1 cellular context compared by ENCODE assay signal in the genomic region with DNA sequence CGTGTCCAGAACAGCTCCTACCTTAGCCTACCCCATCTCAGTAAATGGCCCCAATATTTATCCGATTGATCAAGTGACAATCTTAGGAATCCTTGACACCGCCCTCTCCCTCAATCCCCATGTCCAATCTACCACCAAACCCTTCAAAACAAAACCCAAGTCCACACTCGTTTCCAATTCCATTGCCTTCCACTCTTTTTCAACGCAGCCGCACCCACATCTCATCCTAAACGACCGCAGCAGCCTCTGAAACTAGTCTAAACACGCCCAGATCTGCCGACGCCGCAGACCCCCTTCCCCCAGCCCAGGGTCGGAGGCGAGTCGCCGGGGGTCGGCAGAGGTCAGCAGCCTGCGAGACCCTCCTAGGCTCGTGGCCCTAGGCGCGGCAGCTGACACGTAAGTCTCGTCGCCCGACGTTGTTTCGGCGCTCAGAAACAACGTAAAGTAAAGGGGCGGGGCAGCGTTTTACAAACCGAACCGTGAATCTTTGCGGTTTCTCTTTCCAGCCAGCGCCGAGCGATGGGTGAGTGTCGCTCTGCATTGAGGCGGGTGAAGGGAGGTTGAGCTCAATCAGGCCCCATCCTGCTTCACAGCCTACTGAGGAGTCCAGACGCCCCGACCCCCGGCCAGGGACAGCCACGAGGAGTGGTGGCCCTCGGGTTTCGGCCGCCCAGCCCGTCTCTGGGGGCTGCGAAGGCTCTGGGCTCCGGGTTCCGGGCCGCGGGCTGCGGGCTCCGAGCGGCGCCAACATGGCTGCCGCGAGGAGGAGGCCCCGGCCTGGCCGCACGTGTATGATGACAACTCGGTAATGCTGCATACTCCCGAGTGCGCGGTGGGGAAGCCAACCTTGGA.
TF ChIP-seq lines count a peak whose summit lies in the region.

A gene (plus strand): TSS at position 463 of the 852 bp plus-strand sequence. CDS start 57 bp downstream, at position 520.

TF ChIP-seq in HepG2, 621 proteins besides CTCF, POLR2A, EP300 and RAD21 (continued from another document and continues in another):
- TF ChIP-seq ZNF557 (CRISPR knock-in tag; IDR thresholded peaks at IDR 0.05) (peak; percentile 93), ZNF782 (CRISPR knock-in tag; IDR thresholded peaks at IDR 0.05; ENCODE audit: borderline replicate concordance) (peak; percentile 78; the same call in 1 of the 2 replicates), ZFAT (CRISPR knock-in tag; conservative IDR thresholded peaks at IDR 0.05) (no peak; the same call in 1 of the 2 replicates), TSC22D2 (CRISPR knock-in tag; IDR thresholded peaks at IDR 0.05; ENCODE audit: borderline replicate concordance) (no peak), TBP (CRISPR knock-in tag; IDR thresholded peaks at IDR 0.05) (peak; percentile 64; the same call in 1 of the 2 replicates), ZNF652 (CRISPR knock-in tag; IDR thresholded peaks at IDR 0.05; ENCODE audit: borderline replicate concordance, low read depth) (peak; percentile 16; the same call in 1 of the 2 replicates), EZH2 (conservative IDR thresholded peaks at IDR 0.05; ENCODE audit: low read depth, low read length) (no peak), THAP11 (CRISPR knock-in tag; IDR thresholded peaks at IDR 0.05) (peak; percentile 93), ELF3 (CRISPR knock-in tag; IDR thresholded peaks at IDR 0.05) (peak; percentile 54; the same call in 1 of the 2 replicates), HMGA1 (CRISPR knock-in tag; conservative IDR thresholded peaks at IDR 0.05) (no peak), ZMYM2 (CRISPR knock-in tag; IDR thresholded peaks at IDR 0.05) (no peak), ZNF138 (CRISPR knock-in tag; IDR thresholded peaks at IDR 0.05; ENCODE audit: low read depth) (peak; percentile 63; the same call in 1 of the 2 replicates), HOXA5 (CRISPR knock-in tag; IDR thresholded peaks at IDR 0.05) (peak; percentile 68; the same call in 1 of the 2 replicates), ATF7-NPFF (CRISPR knock-in tag; IDR thresholded peaks at IDR 0.05; ENCODE audit: low read depth) (no peak), ZNF850 (CRISPR knock-in tag; conservative IDR thresholded peaks at IDR 0.05) (peak; percentile 76), ZNF12 (CRISPR knock-in tag; IDR thresholded peaks at IDR 0.05) (no peak), MTF1 (CRISPR knock-in tag; IDR thresholded peaks at IDR 0.05) (no peak), ZNF484 (CRISPR knock-in tag; IDR thresholded peaks at IDR 0.05; ENCODE audit: borderline replicate concordance, low read depth) (no peak), SKI (IDR thresholded peaks at IDR 0.05; ENCODE audit: partially characterized antibody) (peak; percentile 74), ZNF331 (CRISPR knock-in tag; IDR thresholded peaks at IDR 0.05) (peak; percentile 77), JUNB (CRISPR knock-in tag; IDR thresholded peaks at IDR 0.05; ENCODE audit: borderline replicate concordance) (no peak), NFATC3 (CRISPR knock-in tag; IDR thresholded peaks at IDR 0.05) (no peak; the same call in 1 of the 2 replicates), MLLT10 (CRISPR knock-in tag; IDR thresholded peaks at IDR 0.05) (no peak), TMF1 (CRISPR knock-in tag; IDR thresholded peaks at IDR 0.05; ENCODE audit: low read depth) (peak; percentile 44; the same call in 1 of the 2 replicates), CEBPB (IDR thresholded peaks at IDR 0.05; ENCODE audit: borderline replicate concordance, low read depth, low read length) (no peak), U2AF1 (optimal IDR thresholded peaks at IDR 0.05; ENCODE audit: low read depth, low read length) (no peak), ZNF274 (CRISPR knock-in tag; IDR thresholded peaks at IDR 0.05) (peak; percentile 81), MED13 (CRISPR knock-in tag; IDR thresholded peaks at IDR 0.05) (peak; percentile 84), MAFG (CRISPR knock-in tag; IDR thresholded peaks at IDR 0.05) (no peak), NFYB (CRISPR knock-in tag; IDR thresholded peaks at IDR 0.05) (peak; percentile 27; the same call in 1 of the 2 replicates), RFXAP (CRISPR knock-in tag; IDR thresholded peaks at IDR 0.05; ENCODE audit: borderline replicate concordance) (peak; percentile 80; the same call in 1 of the 2 replicates), WIZ (CRISPR knock-in tag; IDR thresholded peaks at IDR 0.05) (no peak; the same call in 1 of the 2 replicates), ZNF235 (CRISPR knock-in tag; IDR thresholded peaks at IDR 0.05; ENCODE audit: borderline replicate concordance) (no peak), DNMT3B (CRISPR knock-in tag; conservative IDR thresholded peaks at IDR 0.05) (peak; percentile 92; the same call in 1 of the 2 replicates), ATAD3A (CRISPR knock-in tag; IDR thresholded peaks at IDR 0.05) (no peak), REPIN1 (CRISPR knock-in tag; IDR thresholded peaks at IDR 0.05; ENCODE audit: borderline replicate concordance, low read depth) (no peak; the same call in none of the 2 replicates), ZNF335 (CRISPR knock-in tag; IDR thresholded peaks at IDR 0.05) (peak; percentile 79), ZNF121 (CRISPR knock-in tag; IDR thresholded peaks at IDR 0.05) (no peak), ZMYM3 (CRISPR knock-in tag; IDR thresholded peaks at IDR 0.05) (peak; percentile 22; the same call in 1 of the 2 replicates), ATF1 (CRISPR knock-in tag; IDR thresholded peaks at IDR 0.05) (peak; percentile 99), POGZ (CRISPR knock-in tag; IDR thresholded peaks at IDR 0.05) (peak; percentile 79), ZNF136 (CRISPR knock-in tag; IDR thresholded peaks at IDR 0.05; ENCODE audit: low read depth) (0 out of 2 replicates have a peak, but pooled peaks have one; percentile 35), EEA1 (CRISPR knock-in tag; IDR thresholded peaks at IDR 0.05; ENCODE audit: borderline replicate concordance) (no peak), ZNF747 (CRISPR knock-in tag; IDR thresholded peaks at IDR 0.05; ENCODE audit: borderline replicate concordance) (peak; percentile 93; the same call in 1 of the 2 replicates)
- TF ChIP-seq, protein P1, sequence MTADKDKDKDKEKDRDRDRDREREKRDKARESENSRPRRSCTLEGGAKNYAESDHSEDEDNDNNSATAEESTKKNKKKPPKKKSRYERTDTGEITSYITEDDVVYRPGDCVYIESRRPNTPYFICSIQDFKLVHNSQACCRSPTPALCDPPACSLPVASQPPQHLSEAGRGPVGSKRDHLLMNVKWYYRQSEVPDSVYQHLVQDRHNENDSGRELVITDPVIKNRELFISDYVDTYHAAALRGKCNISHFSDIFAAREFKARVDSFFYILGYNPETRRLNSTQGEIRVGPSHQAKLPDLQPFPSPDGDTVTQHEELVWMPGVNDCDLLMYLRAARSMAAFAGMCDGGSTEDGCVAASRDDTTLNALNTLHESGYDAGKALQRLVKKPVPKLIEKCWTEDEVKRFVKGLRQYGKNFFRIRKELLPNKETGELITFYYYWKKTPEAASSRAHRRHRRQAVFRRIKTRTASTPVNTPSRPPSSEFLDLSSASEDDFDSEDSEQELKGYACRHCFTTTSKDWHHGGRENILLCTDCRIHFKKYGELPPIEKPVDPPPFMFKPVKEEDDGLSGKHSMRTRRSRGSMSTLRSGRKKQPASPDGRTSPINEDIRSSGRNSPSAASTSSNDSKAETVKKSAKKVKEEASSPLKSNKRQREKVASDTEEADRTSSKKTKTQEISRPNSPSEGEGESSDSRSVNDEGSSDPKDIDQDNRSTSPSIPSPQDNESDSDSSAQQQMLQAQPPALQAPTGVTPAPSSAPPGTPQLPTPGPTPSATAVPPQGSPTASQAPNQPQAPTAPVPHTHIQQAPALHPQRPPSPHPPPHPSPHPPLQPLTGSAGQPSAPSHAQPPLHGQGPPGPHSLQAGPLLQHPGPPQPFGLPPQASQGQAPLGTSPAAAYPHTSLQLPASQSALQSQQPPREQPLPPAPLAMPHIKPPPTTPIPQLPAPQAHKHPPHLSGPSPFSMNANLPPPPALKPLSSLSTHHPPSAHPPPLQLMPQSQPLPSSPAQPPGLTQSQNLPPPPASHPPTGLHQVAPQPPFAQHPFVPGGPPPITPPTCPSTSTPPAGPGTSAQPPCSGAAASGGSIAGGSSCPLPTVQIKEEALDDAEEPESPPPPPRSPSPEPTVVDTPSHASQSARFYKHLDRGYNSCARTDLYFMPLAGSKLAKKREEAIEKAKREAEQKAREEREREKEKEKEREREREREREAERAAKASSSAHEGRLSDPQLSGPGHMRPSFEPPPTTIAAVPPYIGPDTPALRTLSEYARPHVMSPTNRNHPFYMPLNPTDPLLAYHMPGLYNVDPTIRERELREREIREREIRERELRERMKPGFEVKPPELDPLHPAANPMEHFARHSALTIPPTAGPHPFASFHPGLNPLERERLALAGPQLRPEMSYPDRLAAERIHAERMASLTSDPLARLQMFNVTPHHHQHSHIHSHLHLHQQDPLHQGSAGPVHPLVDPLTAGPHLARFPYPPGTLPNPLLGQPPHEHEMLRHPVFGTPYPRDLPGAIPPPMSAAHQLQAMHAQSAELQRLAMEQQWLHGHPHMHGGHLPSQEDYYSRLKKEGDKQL (CRISPR knock-in tag; IDR thresholded peaks at IDR 0.05; ENCODE audit: low read depth): no peak
- TF ChIP-seq, protein P2, sequence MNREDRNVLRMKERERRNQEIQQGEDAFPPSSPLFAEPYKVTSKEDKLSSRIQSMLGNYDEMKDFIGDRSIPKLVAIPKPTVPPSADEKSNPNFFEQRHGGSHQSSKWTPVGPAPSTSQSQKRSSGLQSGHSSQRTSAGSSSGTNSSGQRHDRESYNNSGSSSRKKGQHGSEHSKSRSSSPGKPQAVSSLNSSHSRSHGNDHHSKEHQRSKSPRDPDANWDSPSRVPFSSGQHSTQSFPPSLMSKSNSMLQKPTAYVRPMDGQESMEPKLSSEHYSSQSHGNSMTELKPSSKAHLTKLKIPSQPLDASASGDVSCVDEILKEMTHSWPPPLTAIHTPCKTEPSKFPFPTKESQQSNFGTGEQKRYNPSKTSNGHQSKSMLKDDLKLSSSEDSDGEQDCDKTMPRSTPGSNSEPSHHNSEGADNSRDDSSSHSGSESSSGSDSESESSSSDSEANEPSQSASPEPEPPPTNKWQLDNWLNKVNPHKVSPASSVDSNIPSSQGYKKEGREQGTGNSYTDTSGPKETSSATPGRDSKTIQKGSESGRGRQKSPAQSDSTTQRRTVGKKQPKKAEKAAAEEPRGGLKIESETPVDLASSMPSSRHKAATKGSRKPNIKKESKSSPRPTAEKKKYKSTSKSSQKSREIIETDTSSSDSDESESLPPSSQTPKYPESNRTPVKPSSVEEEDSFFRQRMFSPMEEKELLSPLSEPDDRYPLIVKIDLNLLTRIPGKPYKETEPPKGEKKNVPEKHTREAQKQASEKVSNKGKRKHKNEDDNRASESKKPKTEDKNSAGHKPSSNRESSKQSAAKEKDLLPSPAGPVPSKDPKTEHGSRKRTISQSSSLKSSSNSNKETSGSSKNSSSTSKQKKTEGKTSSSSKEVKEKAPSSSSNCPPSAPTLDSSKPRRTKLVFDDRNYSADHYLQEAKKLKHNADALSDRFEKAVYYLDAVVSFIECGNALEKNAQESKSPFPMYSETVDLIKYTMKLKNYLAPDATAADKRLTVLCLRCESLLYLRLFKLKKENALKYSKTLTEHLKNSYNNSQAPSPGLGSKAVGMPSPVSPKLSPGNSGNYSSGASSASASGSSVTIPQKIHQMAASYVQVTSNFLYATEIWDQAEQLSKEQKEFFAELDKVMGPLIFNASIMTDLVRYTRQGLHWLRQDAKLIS (CRISPR knock-in tag; IDR thresholded peaks at IDR 0.05): no peak
- TF ChIP-seq, protein P3, sequence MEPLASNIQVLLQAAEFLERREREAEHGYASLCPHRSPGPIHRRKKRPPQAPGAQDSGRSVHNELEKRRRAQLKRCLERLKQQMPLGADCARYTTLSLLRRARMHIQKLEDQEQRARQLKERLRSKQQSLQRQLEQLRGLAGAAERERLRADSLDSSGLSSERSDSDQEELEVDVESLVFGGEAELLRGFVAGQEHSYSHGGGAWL (CRISPR knock-in tag; IDR thresholded peaks at IDR 0.05): peak; percentile 93
- TF ChIP-seq, protein P4, sequence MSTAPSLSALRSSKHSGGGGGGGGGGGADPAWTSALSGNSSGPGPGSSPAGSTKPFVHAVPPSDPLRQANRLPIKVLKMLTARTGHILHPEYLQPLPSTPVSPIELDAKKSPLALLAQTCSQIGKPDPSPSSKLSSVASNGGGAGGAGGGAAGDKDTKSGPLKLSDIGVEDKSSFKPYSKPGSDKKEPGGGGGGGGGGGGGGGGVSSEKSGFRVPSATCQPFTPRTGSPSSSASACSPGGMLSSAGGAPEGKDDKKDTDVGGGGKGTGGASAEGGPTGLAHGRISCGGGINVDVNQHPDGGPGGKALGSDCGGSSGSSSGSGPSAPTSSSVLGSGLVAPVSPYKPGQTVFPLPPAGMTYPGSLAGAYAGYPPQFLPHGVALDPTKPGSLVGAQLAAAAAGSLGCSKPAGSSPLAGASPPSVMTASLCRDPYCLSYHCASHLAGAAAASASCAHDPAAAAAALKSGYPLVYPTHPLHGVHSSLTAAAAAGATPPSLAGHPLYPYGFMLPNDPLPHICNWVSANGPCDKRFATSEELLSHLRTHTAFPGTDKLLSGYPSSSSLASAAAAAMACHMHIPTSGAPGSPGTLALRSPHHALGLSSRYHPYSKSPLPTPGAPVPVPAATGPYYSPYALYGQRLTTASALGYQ (CRISPR knock-in tag; IDR thresholded peaks at IDR 0.05): peak; percentile 81
- TF ChIP-seq, protein P5, sequence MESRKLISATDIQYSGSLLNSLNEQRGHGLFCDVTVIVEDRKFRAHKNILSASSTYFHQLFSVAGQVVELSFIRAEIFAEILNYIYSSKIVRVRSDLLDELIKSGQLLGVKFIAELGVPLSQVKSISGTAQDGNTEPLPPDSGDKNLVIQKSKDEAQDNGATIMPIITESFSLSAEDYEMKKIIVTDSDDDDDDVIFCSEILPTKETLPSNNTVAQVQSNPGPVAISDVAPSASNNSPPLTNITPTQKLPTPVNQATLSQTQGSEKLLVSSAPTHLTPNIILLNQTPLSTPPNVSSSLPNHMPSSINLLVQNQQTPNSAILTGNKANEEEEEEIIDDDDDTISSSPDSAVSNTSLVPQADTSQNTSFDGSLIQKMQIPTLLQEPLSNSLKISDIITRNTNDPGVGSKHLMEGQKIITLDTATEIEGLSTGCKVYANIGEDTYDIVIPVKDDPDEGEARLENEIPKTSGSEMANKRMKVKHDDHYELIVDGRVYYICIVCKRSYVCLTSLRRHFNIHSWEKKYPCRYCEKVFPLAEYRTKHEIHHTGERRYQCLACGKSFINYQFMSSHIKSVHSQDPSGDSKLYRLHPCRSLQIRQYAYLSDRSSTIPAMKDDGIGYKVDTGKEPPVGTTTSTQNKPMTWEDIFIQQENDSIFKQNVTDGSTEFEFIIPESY (CRISPR knock-in tag; IDR thresholded peaks at IDR 0.05): peak; percentile 64; the same call in 1 of the 2 replicates
- TF ChIP-seq, protein P6, sequence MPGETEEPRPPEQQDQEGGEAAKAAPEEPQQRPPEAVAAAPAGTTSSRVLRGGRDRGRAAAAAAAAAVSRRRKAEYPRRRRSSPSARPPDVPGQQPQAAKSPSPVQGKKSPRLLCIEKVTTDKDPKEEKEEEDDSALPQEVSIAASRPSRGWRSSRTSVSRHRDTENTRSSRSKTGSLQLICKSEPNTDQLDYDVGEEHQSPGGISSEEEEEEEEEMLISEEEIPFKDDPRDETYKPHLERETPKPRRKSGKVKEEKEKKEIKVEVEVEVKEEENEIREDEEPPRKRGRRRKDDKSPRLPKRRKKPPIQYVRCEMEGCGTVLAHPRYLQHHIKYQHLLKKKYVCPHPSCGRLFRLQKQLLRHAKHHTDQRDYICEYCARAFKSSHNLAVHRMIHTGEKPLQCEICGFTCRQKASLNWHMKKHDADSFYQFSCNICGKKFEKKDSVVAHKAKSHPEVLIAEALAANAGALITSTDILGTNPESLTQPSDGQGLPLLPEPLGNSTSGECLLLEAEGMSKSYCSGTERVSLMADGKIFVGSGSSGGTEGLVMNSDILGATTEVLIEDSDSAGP (CRISPR knock-in tag; IDR thresholded peaks at IDR 0.05; ENCODE audit: borderline replicate concordance): peak; percentile 88
- TF ChIP-seq, protein P7, sequence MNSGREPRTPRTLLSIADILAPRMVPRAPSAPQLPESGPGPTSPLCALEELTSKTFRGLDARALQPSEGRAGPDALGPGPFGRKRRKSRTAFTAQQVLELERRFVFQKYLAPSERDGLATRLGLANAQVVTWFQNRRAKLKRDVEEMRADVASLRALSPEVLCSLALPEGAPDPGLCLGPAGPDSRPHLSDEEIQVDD (CRISPR knock-in tag; IDR thresholded peaks at IDR 0.05; ENCODE audit: borderline replicate concordance): no peak
